Comparison of ENCODE assay signal across 8 cellular contexts in genomic region chr20:38873050-38873581, GRCh38. TPM values are rescaled to one million over a fixed set of nuclear protein-coding genes. Genes with fewer than 3 reads are reported as not detected.
DNase-seq lines count a peak whose midpoint lies in the region; ATAC-seq and TF ChIP-seq lines count a peak whose summit lies in the region.

No MANE protein-coding gene starts in this region.

- no peaks in the 10 kb centered on the region for H3K27me3 ChIP-seq in body of pancreas

- H3K36me3 Mint-ChIP-seq in activated CD8-positive, alpha-beta T cell treated with anti-CD3 and anti-CD28 coated beads for 36 hours (ENCODE audit: low read depth): peaks cover 29% of the 10 kb centered on the region

- POLR2A ChIA-PET in activated CD8-positive, alpha-beta T cell treated with anti-CD3 and anti-CD28 coated beads for 36 hours (lab: Charles Lee): interaction anchor here (0.6 to 3.4 kb wide), 15 partner anchors 10 to 90 kb away, joined by 3 to 14 read pairs (median 4); partner anchors contain the start of gene PPP1R16B

- DNase-seq in activated CD8-positive, alpha-beta T cell treated with anti-CD3 and anti-CD28 coated beads for 36 hours: peak; percentile 95
- DNase-seq in mesenteric fat pad (ENCODE audit: low spot score): peak; percentile 59
- DNase-seq in NCI-H774 (lab: John Stamatoyannopoulos, UW): no peak
- no peak for DNase-seq in NCI-H1092 treated with DMSO at 0.1 percent for 48 hours (lab: John Stamatoyannopoulos, UW)
- DNase-seq in kidney tubule cell (ENCODE audit: low spot score): no peak
- DNase-seq in body of pancreas: no peak

- peaks cover 88% of the 10 kb centered on the region for H3K4me1 Mint-ChIP-seq in activated CD8-positive, alpha-beta T cell treated with anti-CD3 and anti-CD28 coated beads for 36 hours (ENCODE audit: low read depth)

- H3K27ac ChIP-seq in body of pancreas: no peak overlapping the region

- H3K27ac Mint-ChIP-seq in activated CD8-positive, alpha-beta T cell treated with anti-CD3 and anti-CD28 coated beads for 36 hours: peak overlapping the region; percentile 96

- H3K36me3 ChIP-seq in body of pancreas (replicated peaks in 1 of 2; ENCODE audit: insufficient read depth in 1 of 2, low read depth in 2 of 2): no peaks in the 10 kb centered on the region

- H3K4me3 ChIP-seq in body of pancreas: no peak overlapping the region

- CTCF ChIA-PET in activated CD8-positive, alpha-beta T cell treated with anti-CD3 and anti-CD28 coated beads for 36 hours (lab: Charles Lee): interaction anchor here (0.6 to 2.2 kb wide), 5 partner anchors 11 to 84 kb away, joined by 3 to 9 read pairs (median 6); partner anchors contain the start of gene PPP1R16B

- H3K4me1 ChIP-seq in body of pancreas: peaks cover 11% of the 10 kb centered on the region

- no peak for TF ChIP-seq CTCF in activated CD8-positive, alpha-beta T cell treated with anti-CD3 and anti-CD28 coated beads for 36 hours (IDR thresholded peaks at IDR 0.05)
- TF ChIP-seq CTCF in body of pancreas (IDR thresholded peaks at IDR 0.05): no peak

- peak; percentile 60 for ATAC-seq in GM19023 (IDR thresholded peaks at IDR 0.05; ENCODE audit: unreplicated experiment)
- ATAC-seq in HG03135 (IDR thresholded peaks at IDR 0.05; ENCODE audit: unreplicated experiment): peak; percentile 42
- peak; percentile 86 for ATAC-seq in activated CD8-positive, alpha-beta T cell treated with anti-CD3 and anti-CD28 coated beads for 36 hours
- ATAC-seq in body of pancreas: no peak

- no peaks in the 10 kb centered on the region for H3K27me3 Mint-ChIP-seq in activated CD8-positive, alpha-beta T cell treated with anti-CD3 and anti-CD28 coated beads for 36 hours

- no peaks in the 10 kb centered on the region for H3K9me3 Mint-ChIP-seq in activated CD8-positive, alpha-beta T cell treated with anti-CD3 and anti-CD28 coated beads for 36 hours

- WGBS in body of pancreas, 2 donors: 69% methylated on average over 12 of the region's 12 CpGs

- intact Hi-C loops in activated CD8-positive, alpha-beta T cell treated with anti-CD3 and anti-CD28 coated beads for 36 hours (cut with micrococcal nuclease): loop anchor here (5.0 kb wide), 2 partner anchors 41 to 66 kb away; partner anchors contain the start of gene PPP1R16B
- intact Hi-C loops in body of pancreas (cut with DNase I): no loop called here

- no peak for TF ChIP-seq POLR2A in body of pancreas (IDR thresholded peaks at IDR 0.05)

- H3K9me3 ChIP-seq in body of pancreas: no peaks in the 10 kb centered on the region

- H3K4me3 Mint-ChIP-seq in activated CD8-positive, alpha-beta T cell treated with anti-CD3 and anti-CD28 coated beads for 36 hours: peak overlapping the region; percentile 64

RNA-seq across cellular contexts. Expression of gene FAM83D, which starts 53.1 kb away (rescaled TPM):
- total RNA-seq in activated CD8-positive, alpha-beta T cell treated with anti-CD3 and anti-CD28 coated beads for 36 hours: 10 to 100 TPM; 12.6 to 13.8 TPM
- 0.71 TPM for total RNA-seq in mesenteric fat pad
- under 1 TPM in 1 of 2 donors, not detected in 1; 0.52 TPM for total RNA-seq in body of pancreas

Comparison
In these comparisons a context has a peak if more than half of its experiments do, and no peak if none do; other contexts are left out.
1. DNase-seq: peak in activated CD8-positive, alpha-beta T cell treated with anti-CD3 and anti-CD28 coated beads for 36 hours (single experiment) and mesenteric fat pad (single experiment); none in NCI-H774 (single experiment), NCI-H1092 treated with DMSO at 0.1 percent for 48 hours (single experiment), kidney tubule cell (single experiment) and body of pancreas (0 of 4).